In the genomic region with DNA sequence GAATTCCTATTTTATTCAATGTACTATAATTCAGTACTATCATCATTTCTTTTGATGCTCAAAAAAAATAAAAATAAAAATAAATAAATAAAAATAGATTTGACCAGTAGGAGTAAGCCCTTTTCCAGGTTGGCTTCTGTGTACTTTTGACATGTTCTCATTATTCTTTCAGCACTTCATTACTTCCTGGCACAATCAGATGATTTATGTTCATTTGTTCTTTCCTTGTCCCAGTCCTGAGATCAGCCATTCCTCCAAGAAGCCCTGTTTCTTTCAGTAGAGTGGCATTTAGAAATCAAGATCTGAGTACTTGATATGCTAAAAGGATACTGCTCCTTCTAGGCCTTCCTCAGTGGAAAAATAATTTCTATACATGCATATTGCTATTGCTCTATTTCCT, we compare ENCODE assay signal across 23 cellular contexts. TPM values are rescaled to one million over a fixed set of nuclear protein-coding genes. Genes with fewer than 3 reads are reported as not detected.
DNase-seq lines count a peak whose midpoint lies in the region; ATAC-seq, FAIRE-seq and TF ChIP-seq lines count a peak whose summit lies in the region.
"Had no signal": no experiment of that assay in that cellular context is flagged by ENCODE, and none has a peak within 500 bp of the region (broad histone marks: within the 10 kb centered on the region; RNA-seq: fewer than 3 reads in every experiment).

No MANE protein-coding gene starts in this region.

- H2BK5ac ChIP-seq in IMR-90 (ENCODE audit: low read depth, low read length, poor library complexity, severe bottlenecking): peak overlapping the region; percentile 23

- no peak overlapping the region for H2AK5ac ChIP-seq in IMR-90 (ENCODE audit: low read depth, low read length)

- POLR2A ChIA-PET in IMR-90 (lab: Charles Lee; ENCODE audit: unreplicated experiment): no interaction called here

- no peaks in the 10 kb centered on the region for H4K20me1 ChIP-seq in IMR-90 (ENCODE audit: insufficient read depth, low read length)

- no peak overlapping the region for H4K5ac ChIP-seq in IMR-90 (ENCODE audit: low read depth, low read length)

- H3K27ac ChIP-seq in IMR-90 (ENCODE audit: insufficient read depth, low read length): no peak overlapping the region
- peak overlapping the region; percentile 71 for H3K27ac ChIP-seq in epithelial cell of prostate
- H3K27ac ChIP-seq: GM23248 had no signal

- dilution Hi-C loops in IMR-90 (cut with HindIII; ENCODE audit: low sequenced_read_pairs, unreplicated experiment): no loop called here

- no peaks in the 10 kb centered on the region for H3K79me1 ChIP-seq in IMR-90 (ENCODE audit: low read depth in 1 of 2, low read length in 2 of 2)

- H2BK20ac ChIP-seq in IMR-90 (ENCODE audit: low read depth, low read length): no peak overlapping the region

- no peak overlapping the region for H3K56ac ChIP-seq in IMR-90 (ENCODE audit: extremely low read depth, insufficient read depth, low read length)

- 0 out of 2 replicates have a peak overlapping the region, but pooled peaks have one; percentile 7 for H2BK120ac ChIP-seq in IMR-90 (ENCODE audit: low read depth, low read length)

- H3K4me1 ChIP-seq in IMR-90 (ENCODE audit: control insufficient read depth, insufficient read depth, low read length) (peaks cover 8% of the 10 kb centered on the region), skeletal muscle satellite cell (ENCODE audit: control insufficient read depth, insufficient read depth, low read length) (peaks cover 67% of the 10 kb centered on the region)
- H3K4me1 ChIP-seq: BE2C had no signal

- intact Hi-C loops in IMR-90 (cut with micrococcal nuclease): no loop called here

- no peak overlapping the region for H3K4me3 ChIP-seq in IMR-90 (ENCODE audit: insufficient read depth, low read depth, low read length)
- no peak overlapping the region for H3K4me3 ChIP-seq in skeletal muscle satellite cell (ENCODE audit: low read length)
- H3K4me3 ChIP-seq: GM23248 had no signal

- peak; percentile 65 for FAIRE-seq in G401.6 (lab: Jason Lieb, UNC)
- FAIRE-seq: GM12891, GM18507, HepG2 had no signal

- no peak overlapping the region for H2AK9ac ChIP-seq in IMR-90 (replicated peaks; ENCODE audit: low read depth, low read length, poor library complexity)

- H2AFZ ChIP-seq in IMR-90 (replicated peaks; ENCODE audit: low read length, poor library complexity): no peak overlapping the region
- H2AFZ ChIP-seq: GM23248 had no signal

- no TSS peak for BruUV-seq in IMR-90 (replicated peaks; lab: Mats Ljungman, UMichigan)

- no peak for ATAC-seq in IMR-90 (ENCODE audit: low read depth)
- no peak for ATAC-seq in HG02885 (IDR thresholded peaks at IDR 0.05; ENCODE audit: poor library complexity, unreplicated experiment)
- ATAC-seq: HepG2 had no signal

- no peak for TF ChIP-seq RAD21 in IMR-90 (IDR thresholded peaks at IDR 0.05; ENCODE audit: low read length)

- TF ChIP-seq POLR2A in IMR-90 (IDR thresholded peaks at IDR 0.05; ENCODE audit: low read depth, low read length): no peak

- H3K9ac ChIP-seq in IMR-90 (ENCODE audit: low read depth, low read length) (no peak overlapping the region), skeletal muscle satellite cell (ENCODE audit: low read depth, low read length) (no peak overlapping the region)
- H3K9ac ChIP-seq: GM23248 had no signal

- in situ Hi-C loops in IMR-90 (cut with MboI; ENCODE audit: low sequenced_read_pairs): no loop called here

- CTCF ChIA-PET in IMR-90 (lab: Yijun Ruan, JAX): no interaction called here

- no peaks in the 10 kb centered on the region for H3K9me1 ChIP-seq in IMR-90 (ENCODE audit: insufficient read depth, low read length)

- H3K23ac ChIP-seq in IMR-90 (ENCODE audit: low read depth, low read length): no peak overlapping the region

- H3K36me3 ChIP-seq in IMR-90 (ENCODE audit: control insufficient read depth, insufficient read depth, low read length) (no peaks in the 10 kb centered on the region), skeletal muscle satellite cell (ENCODE audit: insufficient read depth, low read length) (no peaks in the 10 kb centered on the region)
- H3K36me3 ChIP-seq: BE2C had no signal

- H3K9me3 ChIP-seq in IMR-90 (ENCODE audit: control insufficient read depth, insufficient read depth, low read length): no peaks in the 10 kb centered on the region
- H3K9me3 ChIP-seq in skeletal muscle satellite cell (replicated peaks; ENCODE audit: low read length): no peaks in the 10 kb centered on the region
- H3K9me3 ChIP-seq: BE2C had no signal

- no peak overlapping the region for H3K4ac ChIP-seq in IMR-90 (ENCODE audit: low read depth, low read length)

- DNase-seq in IMR-90 (no peak), epithelial cell of prostate (ENCODE audit: low read depth, low spot score) (no peak), amygdala (lab: John Stamatoyannopoulos, UW) (no peak)
- DNase-seq in activated effector memory CD4-positive, alpha-beta T cell treated with anti-CD3 and anti-CD28 coated beads, Interleukin-2, amount 50 U/mL, for 16 hours: no peak
- DNase-seq: ACHN; BE2C; C1 segment of cervical spinal cord; CD4-positive, CD25-positive, alpha-beta regulatory T cell; CD8-positive, alpha-beta memory T cell; COR-L47; DMS 273 treated with DMSO at 0.1 percent for 48 hours; DMS53; DND-41; EL; GM23248; HCEC 1CT; HFFc6 had no signal

- no peak overlapping the region for H4K91ac ChIP-seq in IMR-90 (ENCODE audit: insufficient read depth, low read depth, low read length)

- no peak overlapping the region for H3K18ac ChIP-seq in IMR-90 (ENCODE audit: low read depth, low read length)

- H2BK15ac ChIP-seq in IMR-90 (ENCODE audit: low read depth, low read length): 0 out of 3 replicates have a peak overlapping the region, but pooled peaks have one; percentile 70

- H4K8ac ChIP-seq in IMR-90 (ENCODE audit: low read depth in 2 of 2, low read length in 2 of 2): no peak overlapping the region

- H3K4me2 ChIP-seq in IMR-90 (ENCODE audit: low read depth, low read length) (no peak overlapping the region), skeletal muscle satellite cell (ENCODE audit: low read length) (peak overlapping the region; percentile 16)

- H3K14ac ChIP-seq in IMR-90 (replicated peaks; ENCODE audit: low read depth, low read length): no peak overlapping the region

- no peak for TF ChIP-seq CTCF in IMR-90 (conservative IDR thresholded peaks at IDR 0.05; ENCODE audit: low read depth, low read length)

- no peaks in the 10 kb centered on the region for H3K27me3 ChIP-seq in IMR-90 (ENCODE audit: control insufficient read depth, insufficient read depth, low read length)
- no peaks in the 10 kb centered on the region for H3K27me3 ChIP-seq in skeletal muscle satellite cell (ENCODE audit: control insufficient read depth, insufficient read depth, low read length)
- H3K27me3 ChIP-seq: BE2C had no signal

TF ChIP-seq in IMR-90, 13 proteins besides CTCF, POLR2A, EP300 and RAD21:
- no peak for TF ChIP-seq MAFK (IDR thresholded peaks at IDR 0.05; ENCODE audit: low read depth, low read length)
- no peak for TF ChIP-seq SMC3 (IDR thresholded peaks at IDR 0.05; ENCODE audit: low read depth, low read length)
- TF ChIP-seq, protein P1, sequence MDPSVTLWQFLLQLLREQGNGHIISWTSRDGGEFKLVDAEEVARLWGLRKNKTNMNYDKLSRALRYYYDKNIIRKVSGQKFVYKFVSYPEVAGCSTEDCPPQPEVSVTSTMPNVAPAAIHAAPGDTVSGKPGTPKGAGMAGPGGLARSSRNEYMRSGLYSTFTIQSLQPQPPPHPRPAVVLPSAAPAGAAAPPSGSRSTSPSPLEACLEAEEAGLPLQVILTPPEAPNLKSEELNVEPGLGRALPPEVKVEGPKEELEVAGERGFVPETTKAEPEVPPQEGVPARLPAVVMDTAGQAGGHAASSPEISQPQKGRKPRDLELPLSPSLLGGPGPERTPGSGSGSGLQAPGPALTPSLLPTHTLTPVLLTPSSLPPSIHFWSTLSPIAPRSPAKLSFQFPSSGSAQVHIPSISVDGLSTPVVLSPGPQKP (IDR thresholded peaks at IDR 0.05; ENCODE audit: borderline replicate concordance, low read depth, low read length): no peak
- no peak for TF ChIP-seq BHLHE40 (IDR thresholded peaks at IDR 0.05; ENCODE audit: low read depth, low read length)
- TF ChIP-seq MAZ (IDR thresholded peaks at IDR 0.05; ENCODE audit: borderline replicate concordance, low read depth, low read length): no peak
- TF ChIP-seq MXI1 (IDR thresholded peaks at IDR 0.05; ENCODE audit: borderline replicate concordance, low read depth, low read length): no peak
- no peak for TF ChIP-seq CEBPB (IDR thresholded peaks at IDR 0.05; ENCODE audit: low read depth, low read length)
- no peak for TF ChIP-seq FOS (IDR thresholded peaks at IDR 0.05; ENCODE audit: low read depth, low read length)
- no peak for TF ChIP-seq RFX5 (IDR thresholded peaks at IDR 0.05; ENCODE audit: low read depth, low read length)
- TF ChIP-seq, protein P2, sequence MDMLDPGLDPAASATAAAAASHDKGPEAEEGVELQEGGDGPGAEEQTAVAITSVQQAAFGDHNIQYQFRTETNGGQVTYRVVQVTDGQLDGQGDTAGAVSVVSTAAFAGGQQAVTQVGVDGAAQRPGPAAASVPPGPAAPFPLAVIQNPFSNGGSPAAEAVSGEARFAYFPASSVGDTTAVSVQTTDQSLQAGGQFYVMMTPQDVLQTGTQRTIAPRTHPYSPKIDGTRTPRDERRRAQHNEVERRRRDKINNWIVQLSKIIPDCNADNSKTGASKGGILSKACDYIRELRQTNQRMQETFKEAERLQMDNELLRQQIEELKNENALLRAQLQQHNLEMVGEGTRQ (IDR thresholded peaks at IDR 0.05; ENCODE audit: low read depth, low read length): no peak
- no peak for TF ChIP-seq CHD1 (IDR thresholded peaks at IDR 0.05; ENCODE audit: low read depth, low read length)
- no peak for TF ChIP-seq RCOR1 (IDR thresholded peaks at IDR 0.05; ENCODE audit: insufficient replicate concordance, low read length)
- no peak for TF ChIP-seq NFE2L2 (IDR thresholded peaks at IDR 0.05; ENCODE audit: low read depth, low read length)
TF ChIP-seq in IMR-90: peak in this region for 0.

RNA-seq across cellular contexts. Expression of a gene that starts 20.9 kb away (rescaled TPM):
- total RNA-seq in IMR-90 (2012; rRNA removed): 22.4 and 48.0 TPM in 2 replicates
- 7.9 and 13.7 TPM in 2 replicates for polyA plus RNA-seq in IMR-90 (2012; rRNA removed)
- polyA plus RNA-seq in IMR-90 (2012; cell fraction: cytosol; rRNA removed): 2.2 TPM in 2 replicates
- polyA plus RNA-seq in IMR-90 (2012; cell fraction: nucleus; rRNA removed; ENCODE audit: low replicate concordance): 1.4 and 4.4 TPM in 2 replicates
- 22.9 and 31.4 TPM in 2 replicates for total RNA-seq in skeletal muscle satellite cell (2012; rRNA removed)
